Comparison of ENCODE assay signal across 26 cellular contexts in genomic region chr3:14240366-14240765, GRCh38.
DNase-seq lines count a peak whose midpoint lies in the region; ATAC-seq, FAIRE-seq and TF ChIP-seq lines count a peak whose summit lies in the region.
"Had no signal": no experiment of that assay in that cellular context is flagged by ENCODE, and none has a peak within 500 bp of the region (broad histone marks: within the 10 kb centered on the region; RNA-seq: fewer than 3 reads in every experiment).

No MANE protein-coding gene starts in this region.

- no peaks in the 10 kb centered on the region for H3K9me3 Mint-ChIP-seq in chondrocyte (ENCODE audit: low read depth)
- H3K9me3 Mint-ChIP-seq: CD4-positive, CD25-positive, alpha-beta regulatory T cell had no signal

- H3K27me3 ChIP-seq in K562 (ENCODE audit: control insufficient read depth in 2 of 2, insufficient read depth in 2 of 2, low read length in 2 of 2), result no peaks in the 10 kb centered on the region
- H3K27me3 ChIP-seq: BE2C, BLaER1 had no signal

- CTCF ChIA-PET in K562 (lab: Yijun Ruan, JAX; ENCODE audit: low intra/inter-chr PET ratio), result no interaction called here

- TF ChIP-seq EP300 in K562 (IDR thresholded peaks at IDR 0.05; ENCODE audit: low read length), result no peak

- no peaks in the 10 kb centered on the region for H3K36me3 ChIP-seq in K562 (ENCODE audit: control insufficient read depth, insufficient read depth, low read length)
- H3K36me3 ChIP-seq: BE2C, BLaER1 had no signal

- peaks cover 5% of the 10 kb centered on the region for H3K9me3 ChIP-seq in K562 (replicated peaks; ENCODE audit: control insufficient read depth, insufficient read depth, low read depth, low read length)
- H3K9me3 ChIP-seq: BE2C, BLaER1 had no signal

- POLR2A ChIA-PET in K562 (lab: Yijun Ruan, JAX), result interaction anchor here (1.9 kb wide), 1 partner anchor 60 kb away, joined by 5 read pairs; no protein-coding TSS in a partner anchor

- H4K20me1 ChIP-seq in K562 (replicated peaks; ENCODE audit: control insufficient read depth, insufficient read depth, low read length), result no peaks in the 10 kb centered on the region
- H4K20me1 ChIP-seq: BLaER1 had no signal

- no peak overlapping the region for H3K4me3 ChIP-seq in K562
- H3K4me3 ChIP-seq: BLaER1, GM12878 had no signal

- no peak for TF ChIP-seq RAD21 in K562 (CRISPR knock-in tag; conservative IDR thresholded peaks at IDR 0.05 in 1 of 2, IDR thresholded peaks at IDR 0.05 in 1 of 2)

- no peaks in the 10 kb centered on the region for H3K79me2 ChIP-seq in K562 (ENCODE audit: control insufficient read depth, insufficient read depth, low read length)

- no peak for DNase-seq in K562 (ENCODE audit: extremely low read depth in 1 of 4, low spot score in 3 of 4)
- DNase-seq in myocyte (ENCODE audit: low read depth), result peak; percentile 63
- no peak for DNase-seq in chondrocyte (ENCODE audit: low spot score)
- no peak for DNase-seq in HuH-7.5 (ENCODE audit: low spot score)
- DNase-seq: 8988T; ACHN; BE2C; C1 segment of cervical spinal cord; CD4-positive, alpha-beta memory T cell; CD4-positive, CD25-positive, alpha-beta regulatory T cell; CD8-positive, alpha-beta memory T cell; COR-L47; DMS 273 treated with DMSO at 0.1 percent for 48 hours; DMS153; DMS53; DMS79; DND-41; EL; GDM1 had no signal

- BruUV-seq in K562 (replicated peaks; lab: Mats Ljungman, UMichigan), result no TSS peak

- H3K4me2 ChIP-seq in K562 (ENCODE audit: insufficient read depth, low read length), result no peak overlapping the region
- H3K4me2 ChIP-seq: BLaER1 had no signal

- peaks cover 7 to 11% of the 10 kb centered on the region in 2 experiments; a peak in 4 of 5 replicates for H3K4me1 ChIP-seq in K562 (replicated peaks in 1 of 2; ENCODE audit: control insufficient read depth in 2 of 2, insufficient read depth in 2 of 2, low read length in 2 of 2)
- H3K4me1 ChIP-seq: BE2C, BLaER1 had no signal

- no peak overlapping the region for H3K27ac ChIP-seq in K562 (ENCODE audit: extremely low read depth, low read depth, low read length)
- H3K27ac ChIP-seq: BLaER1 had no signal

- no peak for FAIRE-seq in K562 (lab: Jason Lieb, UNC)
- FAIRE-seq: A204.1, GM12878, GM12892, GM18507 had no signal

- in situ Hi-C loops in K562 (cut with MboI), result no loop called here

- 74% methylated on average over 4 of the region's 4 CpGs for WGBS in K562 (ENCODE audit: insufficient coverage, low coverage, missing lambda C conversion rate)

- TF ChIP-seq POLR2A in K562 (conservative IDR thresholded peaks at IDR 0.05), result no peak

- intact Hi-C loops in K562 (cut with micrococcal nuclease), result no loop called here

- no peak overlapping the region for H3K4me3 Mint-ChIP-seq in chondrocyte (ENCODE audit: unreplicated experiment)
- H3K4me3 Mint-ChIP-seq: CD14-positive monocyte; CD4-positive, alpha-beta memory T cell; CD4-positive, CD25-positive, alpha-beta regulatory T cell; CD8-positive, alpha-beta memory T cell had no signal

- no peak overlapping the region for H3K9ac ChIP-seq in K562 (ENCODE audit: insufficient read depth in 1 of 2, low read depth in 2 of 2, low read length in 2 of 2)
- H3K9ac ChIP-seq: BLaER1 had no signal

- TF ChIP-seq CTCF in K562 (IDR thresholded peaks at IDR 0.05 in 2 of 3, conservative IDR thresholded peaks at IDR 0.05 in 1 of 3; ENCODE audit: insufficient read depth in 2 of 3, low read depth in 1 of 3, low read length in 3 of 3), result no peak
- no peak for TF ChIP-seq CTCF in chondrocyte (IDR thresholded peaks at IDR 0.05)

- no peak overlapping the region for H3K27ac Mint-ChIP-seq in chondrocyte (ENCODE audit: unreplicated experiment)
- H3K27ac Mint-ChIP-seq: CD14-positive monocyte; CD4-positive, alpha-beta memory T cell; CD4-positive, CD25-positive, alpha-beta regulatory T cell; CD8-positive, alpha-beta memory T cell had no signal

- ATAC-seq in K562 (no peak), HG03571 (IDR thresholded peaks at IDR 0.05; ENCODE audit: unreplicated experiment) (no peak)
- ATAC-seq: GM12878 had no signal

- H3K9me1 ChIP-seq in K562 (ENCODE audit: control insufficient read depth, insufficient read depth, low read length), result no peaks in the 10 kb centered on the region

- peaks cover 1% of the 10 kb centered on the region for H3K36me3 Mint-ChIP-seq in chondrocyte (ENCODE audit: low read depth)
- H3K36me3 Mint-ChIP-seq: CD14-positive monocyte; CD4-positive, alpha-beta memory T cell; CD4-positive, CD25-positive, alpha-beta regulatory T cell; CD8-positive, alpha-beta memory T cell had no signal

- no peaks in the 10 kb centered on the region for H3K4me1 Mint-ChIP-seq in chondrocyte (ENCODE audit: low read depth)
- H3K4me1 Mint-ChIP-seq: CD14-positive monocyte; CD4-positive, alpha-beta memory T cell; CD4-positive, CD25-positive, alpha-beta regulatory T cell; CD8-positive, alpha-beta memory T cell had no signal

- H2AFZ ChIP-seq in K562 (ENCODE audit: low read depth, low read length), result no peak overlapping the region

- peaks cover 2% of the 10 kb centered on the region for H3K27me3 Mint-ChIP-seq in chondrocyte (ENCODE audit: low read depth)

TF ChIP-seq in K562, 482 proteins besides CTCF, POLR2A, EP300 and RAD21:
- TF ChIP-seq BRD9 (IDR thresholded peaks at IDR 0.05; ENCODE audit: low read depth, partially characterized antibody), result peak; percentile 5
- TF ChIP-seq ZNF589 (CRISPR knock-in tag; IDR thresholded peaks at IDR 0.05; ENCODE audit: low read depth), result no peak
